Comparison of ENCODE assay signal across 9 cellular contexts in genomic region chr1:59055908-59056719, GRCh38.
DNase-seq lines count a peak whose midpoint lies in the region; ATAC-seq, FAIRE-seq and TF ChIP-seq lines count a peak whose summit lies in the region.
"Had no signal": no experiment of that assay in that cellular context is flagged by ENCODE, and none has a peak within 500 bp of the region (broad histone marks: within the 10 kb centered on the region; RNA-seq: fewer than 3 reads in every experiment).

No MANE protein-coding gene starts in this region.

- H3K27ac ChIP-seq in GM23248 (no peak overlapping the region), body of pancreas (peak overlapping the region; percentile 48 to 86 (median 78)), right cardiac atrium (ENCODE audit: low read length) (peak overlapping the region; percentile 22), skeletal muscle tissue (ENCODE audit: low read depth, low read length) (peak overlapping the region; percentile 73), small intestine (ENCODE audit: low read depth in 1 of 2, low read length in 1 of 2) (peak overlapping the region in 1 of 2 donors; percentile 75)

- no peaks in the 10 kb centered on the region for H3K79me2 ChIP-seq in GM23248 (ENCODE audit: insufficient read depth)

- H2AFZ ChIP-seq in GM23248: no peak overlapping the region

- peak in 2 of 3 donors; percentile 0 to 23 for TF ChIP-seq POLR2A in body of pancreas (IDR thresholded peaks at IDR 0.05)

- no peak overlapping the region for H3K4me3 ChIP-seq in GM23248
- no peak overlapping the region for H3K4me3 ChIP-seq in body of pancreas
- H3K4me3 ChIP-seq in right cardiac atrium (ENCODE audit: low read length): no peak overlapping the region
- no peak overlapping the region for H3K4me3 ChIP-seq in skeletal muscle tissue (ENCODE audit: low read length in 3 of 3)
- no peak overlapping the region for H3K4me3 ChIP-seq in small intestine (ENCODE audit: low read depth in 1 of 2, low read length in 2 of 2)

- peaks cover 23% of the 10 kb centered on the region for H3K4me1 ChIP-seq in GM23248 (ENCODE audit: insufficient read depth)
- H3K4me1 ChIP-seq in body of pancreas: peaks cover 81% of the 10 kb centered on the region
- H3K4me1 ChIP-seq in right cardiac atrium (ENCODE audit: control insufficient read depth, insufficient read depth, low read length): peaks cover 8% of the 10 kb centered on the region
- H3K4me1 ChIP-seq in skeletal muscle tissue (ENCODE audit: control insufficient read depth in 3 of 3, insufficient read depth in 3 of 3, low read length in 3 of 3): peaks cover 13 to 19% (median 18%) of the 10 kb centered on the region in 3 donors
- H3K4me1 ChIP-seq in small intestine (ENCODE audit: control insufficient read depth in 2 of 2, insufficient read depth in 1 of 2, low read depth in 1 of 2, low read length in 1 of 2): peaks cover 0 to 3% of the 10 kb centered on the region in 2 donors

- in situ Hi-C loops in GM23248 (cut with MboI): no loop called here
- in situ Hi-C loops in KBM-7 (cut with MboI; ENCODE audit: low pct_unique_long_range_greater_than_20kb, low sequenced_read_pairs): no loop called here

- H3F3A ChIP-seq in GM23248 (ENCODE audit: insufficient read depth): no peaks in the 10 kb centered on the region

- no peaks in the 10 kb centered on the region for H3K9me2 ChIP-seq in GM23248 (ENCODE audit: insufficient read depth)

- DNase-seq in GM23248 (peak; percentile 68), body of pancreas (peak; percentile 80 to 90 (median 84)), right cardiac atrium (peak in 1 of 3 donors; percentile 53), LoVo (ENCODE audit: low spot score) (no peak), KBM-7 (no peak), small intestine (no peak), NCI-H345 (lab: John Stamatoyannopoulos, UW) (no peak)
- DNase-seq: activated CD4-positive, CD25-positive, alpha-beta regulatory T cell had no signal

- no peaks in the 10 kb centered on the region for H3K9me3 ChIP-seq in GM23248 (ENCODE audit: low read depth)
- H3K9me3 ChIP-seq in body of pancreas: no peaks in the 10 kb centered on the region
- no peaks in the 10 kb centered on the region for H3K9me3 ChIP-seq in right cardiac atrium (ENCODE audit: control insufficient read depth, low read length)
- H3K9me3 ChIP-seq in skeletal muscle tissue (ENCODE audit: control insufficient read depth in 3 of 3, low read length in 3 of 3): no peaks in the 10 kb centered on the region
- no peaks in the 10 kb centered on the region for H3K9me3 ChIP-seq in small intestine (ENCODE audit: control insufficient read depth, low read depth)

- H3K36me3 ChIP-seq in GM23248 (ENCODE audit: low read depth) (no peaks in the 10 kb centered on the region), body of pancreas (replicated peaks in 1 of 2; ENCODE audit: insufficient read depth in 1 of 2, low read depth in 2 of 2) (no peaks in the 10 kb centered on the region), skeletal muscle tissue (ENCODE audit: control insufficient read depth in 3 of 3, insufficient read depth in 3 of 3, low read length in 3 of 3) (no peaks in the 10 kb centered on the region), small intestine (ENCODE audit: control insufficient read depth in 2 of 2, insufficient read depth in 2 of 2, low read length in 2 of 2) (no peaks in the 10 kb centered on the region)

- H3K27me3 ChIP-seq in GM23248 (replicated peaks; ENCODE audit: insufficient read depth): no peaks in the 10 kb centered on the region
- no peaks in the 10 kb centered on the region for H3K27me3 ChIP-seq in body of pancreas
- no peaks in the 10 kb centered on the region for H3K27me3 ChIP-seq in right cardiac atrium (ENCODE audit: control insufficient read depth, insufficient read depth)
- H3K27me3 ChIP-seq in skeletal muscle tissue (ENCODE audit: control insufficient read depth in 3 of 3, insufficient read depth in 3 of 3, low read length in 3 of 3): no peaks in the 10 kb centered on the region
- no peaks in the 10 kb centered on the region for H3K27me3 ChIP-seq in small intestine (ENCODE audit: control insufficient read depth in 2 of 2, insufficient read depth in 2 of 2, low read length in 2 of 2)

- H4K20me1 ChIP-seq in GM23248 (ENCODE audit: insufficient read depth): no peaks in the 10 kb centered on the region

- H3K9ac ChIP-seq in GM23248: peak overlapping the region; percentile 72
- no peak overlapping the region for H3K9ac ChIP-seq in skeletal muscle tissue (ENCODE audit: low read depth in 1 of 3, low read length in 3 of 3)

- 40 to 46% methylated on average over 7 of the region's 7 CpGs for WGBS in GM23248 (ENCODE audit: low coverage in 1 of 2, low lambda C conversion rate in 2 of 2, missing lambda C conversion rate in 2 of 2), 2 experiments
- 21 to 25% methylated on average over 7 of the region's 7 CpGs for WGBS in body of pancreas, 2 donors
- WGBS in right cardiac atrium: 61% methylated on average over 7 of the region's 7 CpGs
- WGBS in small intestine, 3 donors: 56 to 73% (median 63%) methylated on average over 7 of the region's 7 CpGs

- peak; percentile 83 for ATAC-seq in body of pancreas
- ATAC-seq in right cardiac atrium: peak; percentile 23 to 25

- intact Hi-C loops in body of pancreas (cut with DNase I): no loop called here
- intact Hi-C loops in right cardiac atrium (cut with DNase I): no loop called here

- no peak for FAIRE-seq in small intestine (lab: Jason Lieb, UNC)

- H3K4me2 ChIP-seq in GM23248 (ENCODE audit: unreplicated experiment): no peak overlapping the region

- TF ChIP-seq CTCF in body of pancreas (IDR thresholded peaks at IDR 0.05): peak in 1 of 7 experiments; percentile 6

Comparison
In these comparisons a context has a peak if more than half of its experiments do, and no peak if none do; other contexts are left out.
1. DNase-seq: peak in GM23248 (single experiment) and body of pancreas (4 of 4); none in LoVo (single experiment), KBM-7 (single experiment), small intestine (single experiment) and NCI-H345 (single experiment).